8 cellular contexts compared by ENCODE assay signal in genomic region chr9:128276574-128277270, GRCh38. TPM values are rescaled to one million over a fixed set of nuclear protein-coding genes. Genes with fewer than 3 reads are reported as not detected.
A peak's percentile ranks its signal among the peaks of the same experiment; 100 is the strongest.
DNase-seq lines count a peak whose midpoint lies in the region; ATAC-seq and TF ChIP-seq lines count a peak whose summit lies in the region.

No MANE protein-coding gene starts in this region.

- H3K9me3 Mint-ChIP-seq in endodermal cell, result no peaks in the 10 kb centered on the region

- peak; percentile 39 for DNase-seq in G401 (ENCODE audit: low spot score)
- DNase-seq in SJCRH30, result peak; percentile 51 to 56
- peak; percentile 85 for DNase-seq in endodermal cell
- no peak for DNase-seq in NK-92 treated with Interleukin-12 subunit alpha and Interleukin-12 subunit beta, amount 100 ng/mL, for 24 hours (lab: John Stamatoyannopoulos, UW)
- DNase-seq in NCI-H446 treated with DMSO at 0.1 percent for 48 hours (lab: John Stamatoyannopoulos, UW), result no peak

- H3K4me1 ChIP-seq in SJCRH30, result no peaks in the 10 kb centered on the region
- H3K4me1 ChIP-seq in endodermal cell (ENCODE audit: control insufficient read depth, insufficient read depth, low read length), result no peaks in the 10 kb centered on the region
- peaks cover 19% of the 10 kb centered on the region for H3K4me1 ChIP-seq in mucosa of stomach (ENCODE audit: control insufficient read depth, insufficient read depth, low read length)

- no peak for ATAC-seq in GM21529 (IDR thresholded peaks at IDR 0.05; ENCODE audit: unreplicated experiment)

- peak overlapping the region; percentile 95 for H3K27ac Mint-ChIP-seq in endodermal cell

- H3K36me3 Mint-ChIP-seq in endodermal cell (ENCODE audit: low read depth), result peaks cover 18% of the 10 kb centered on the region

- H3K4me3 ChIP-seq in SJCRH30 (peak overlapping the region; percentile 74), endodermal cell (ENCODE audit: low read length) (peak overlapping the region; percentile 94), mucosa of stomach (ENCODE audit: low read length) (peak overlapping the region; percentile 74)

- H3K27ac ChIP-seq in 22Rv1, result peak overlapping the region; percentile 59
- no peak overlapping the region; the same call in 1 of the 2 replicates for H3K27ac ChIP-seq in SJCRH30
- no peak overlapping the region for H3K27ac ChIP-seq in endodermal cell (ENCODE audit: low read depth, low read length)

- TF ChIP-seq CTCF in 22Rv1 (IDR thresholded peaks at IDR 0.05) (no peak), endodermal cell (conservative IDR thresholded peaks at IDR 0.05) (no peak)

- 10 to 15% methylated on average over 14 to 23 of the region's 23 CpGs for WGBS in endodermal cell (ENCODE audit: insufficient coverage in 1 of 2, insufficient read length in 1 of 2), 2 experiments

- H3K9ac ChIP-seq in endodermal cell (ENCODE audit: extremely low read depth, low read length, poor library complexity, severe bottlenecking) (peak overlapping the region; percentile 73), mucosa of stomach (ENCODE audit: low read length) (peak overlapping the region; percentile 92)

- H3K36me3 ChIP-seq in SJCRH30 (peaks cover 4% of the 10 kb centered on the region), endodermal cell (ENCODE audit: control insufficient read depth, insufficient read depth, low read length) (peaks cover 34% of the 10 kb centered on the region), mucosa of stomach (ENCODE audit: control insufficient read depth, insufficient read depth, low read length) (no peaks in the 10 kb centered on the region)

- peak overlapping the region; percentile 89 for H3K4me3 Mint-ChIP-seq in endodermal cell

- H3K9me3 ChIP-seq in SJCRH30 (replicated peaks) (no peaks in the 10 kb centered on the region), endodermal cell (ENCODE audit: control insufficient read depth, low read length) (no peaks in the 10 kb centered on the region), mucosa of stomach (ENCODE audit: control insufficient read depth, low read length) (no peaks in the 10 kb centered on the region)

- H3K27me3 Mint-ChIP-seq in endodermal cell (ENCODE audit: insufficient read depth), result no peaks in the 10 kb centered on the region

- H3K27me3 ChIP-seq in SJCRH30 (no peaks in the 10 kb centered on the region), endodermal cell (ENCODE audit: control insufficient read depth, insufficient read depth, low read length, poor library complexity, severe bottlenecking) (no peaks in the 10 kb centered on the region), mucosa of stomach (ENCODE audit: control insufficient read depth, insufficient read depth, low read length) (no peaks in the 10 kb centered on the region)

- in situ Hi-C loops in G401 (cut with HindIII; ENCODE audit: low sequenced_read_pairs), result no loop called here

- peaks cover 16% of the 10 kb centered on the region for H3K4me1 Mint-ChIP-seq in endodermal cell

RNA-seq across cellular contexts. Expression of gene SWI5, which starts 0.6 kb away (rescaled TPM):
- total RNA-seq in G401 (2014; rRNA removed; shearing (Covaris generic)), result 25.9 and 31.0 TPM in 2 replicates
- 32.1 and 33.3 TPM in 2 replicates for total RNA-seq in SJCRH30 (2014; rRNA removed; shearing (Covaris generic))
- total RNA-seq in endodermal cell, result 10 to 100 TPM; 33.4 to 46.9 TPM
- polyA plus RNA-seq in endodermal cell (2013, experiment 1 of 2), result 27.5 TPM
- 28.4 TPM for polyA plus RNA-seq in endodermal cell (2013, experiment 2 of 2)

RNA-seq across cellular contexts. Expression of gene GOLGA2, which starts 0.9 kb away (rescaled TPM):
- total RNA-seq in G401 (2014; rRNA removed; shearing (Covaris generic)), result 32.9 and 37.9 TPM in 2 replicates
- total RNA-seq in SJCRH30 (2014; rRNA removed; shearing (Covaris generic)), result 62.3 and 84.3 TPM in 2 replicates
- total RNA-seq in endodermal cell, result 100 to 1,000 TPM in 1 of 2 donors, 10 to 100 TPM in 1; 91.9 to 101 TPM
- polyA plus RNA-seq in endodermal cell (2013, experiment 1 of 2), result 50.7 TPM
- polyA plus RNA-seq in endodermal cell (2013, experiment 2 of 2), result 43.8 TPM

RNA-seq across cellular contexts. Expression of gene TRUB2, which starts 45.5 kb away (rescaled TPM):
- total RNA-seq in G401 (2014; rRNA removed; shearing (Covaris generic)), result 28.2 and 31.8 TPM in 2 replicates
- total RNA-seq in SJCRH30 (2014; rRNA removed; shearing (Covaris generic)), result 30.2 and 36.9 TPM in 2 replicates
- total RNA-seq in endodermal cell, result 10 to 100 TPM; 30.6 to 31.8 TPM
- 18.5 TPM for polyA plus RNA-seq in endodermal cell (2013, experiment 1 of 2)
- polyA plus RNA-seq in endodermal cell (2013, experiment 2 of 2), result 18.1 TPM

RNA-seq across cellular contexts. Expression of gene COQ4, which starts 45.9 kb away (rescaled TPM):
- 35.0 and 44.3 TPM in 2 replicates for total RNA-seq in G401 (2014; rRNA removed; shearing (Covaris generic))
- 38.7 and 40.3 TPM in 2 replicates for total RNA-seq in SJCRH30 (2014; rRNA removed; shearing (Covaris generic))
- total RNA-seq in endodermal cell, result 10 to 100 TPM; 48.1 to 50.7 TPM
- polyA plus RNA-seq in endodermal cell (2013, experiment 1 of 2), result 41.9 TPM
- polyA plus RNA-seq in endodermal cell (2013, experiment 2 of 2), result 34.3 TPM

Comparison
In these comparisons a context has a peak if more than half of its experiments do, and no peak if none do; other contexts are left out.
1. DNase-seq: peak in G401 (single experiment), SJCRH30 (2 of 2) and endodermal cell (single experiment); none in NK-92 treated with Interleukin-12 subunit alpha and Interleukin-12 subunit beta, amount 100 ng/mL, for 24 hours (single experiment) and NCI-H446 treated with DMSO at 0.1 percent for 48 hours (single experiment).
2. Peak in every context shown above with its lines, with median percentiles within 50 percentile points of each other: H3K4me3 ChIP-seq.